ENCODE assay signal across 9 cellular contexts in the genomic region with DNA sequence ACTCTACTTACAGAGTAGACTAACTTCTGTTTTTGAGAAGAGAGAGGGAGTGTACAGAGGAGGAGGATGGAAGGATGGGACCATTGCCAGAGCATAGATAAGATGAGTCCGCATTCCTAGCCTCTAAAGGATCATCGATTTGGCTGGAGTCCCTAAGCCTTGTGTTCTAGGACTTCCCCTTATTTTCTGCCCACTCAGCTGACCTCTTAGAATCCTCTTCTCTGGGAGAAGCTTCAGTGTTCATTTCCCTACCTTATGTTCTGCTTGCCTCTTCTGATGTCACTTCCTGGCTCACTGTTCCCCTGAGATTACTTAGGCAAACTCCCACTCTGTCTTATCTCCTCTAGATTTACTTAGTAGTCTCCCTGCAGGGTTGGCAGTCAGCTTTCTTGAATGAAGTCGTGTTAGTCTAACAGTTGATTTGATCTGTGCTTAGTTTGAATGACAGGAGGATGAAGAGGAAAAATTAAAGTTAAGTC.
DNase-seq lines count a peak whose midpoint lies in the region; ATAC-seq and TF ChIP-seq lines count a peak whose summit lies in the region.
"Had no signal": no experiment of that assay in that cellular context is flagged by ENCODE, and none has a peak within 500 bp of the region (broad histone marks: within the 10 kb centered on the region; RNA-seq: fewer than 3 reads in every experiment).

No MANE protein-coding gene starts in this region.

- ATAC-seq in GM19463 (IDR thresholded peaks at IDR 0.05; ENCODE audit: unreplicated experiment) (peak; percentile 53), GM21360 (IDR thresholded peaks at IDR 0.05; ENCODE audit: unreplicated experiment) (no peak)

- no peaks in the 10 kb centered on the region for H3K36me3 ChIP-seq in OCI-LY1 (ENCODE audit: insufficient read depth, low read length)

- H3F3A ChIP-seq in OCI-LY1 (ENCODE audit: insufficient read depth, low read length) = no peaks in the 10 kb centered on the region

- no peak overlapping the region; the same call in 1 of the 2 replicates for H3K4me2 ChIP-seq in OCI-LY1 (ENCODE audit: low read length)

- no peak overlapping the region for H3K9ac ChIP-seq in OCI-LY1 (ENCODE audit: low read length)

- peaks cover 11% of the 10 kb centered on the region for H3K4me1 ChIP-seq in OCI-LY1 (ENCODE audit: insufficient read depth, low read length, severe bottlenecking)

- no peak for TF ChIP-seq CTCF in OCI-LY1 (IDR thresholded peaks at IDR 0.05; ENCODE audit: low read length)

- no peak overlapping the region for H3K4me3 ChIP-seq in OCI-LY1 (ENCODE audit: low read depth, low read length, poor library complexity, severe bottlenecking)
- H3K4me3 ChIP-seq in skeletal muscle cell (ENCODE audit: low read depth, low read length) = no peak overlapping the region

- H3K9me2 ChIP-seq in OCI-LY1 (ENCODE audit: low read depth, low read length) = no peaks in the 10 kb centered on the region

- H3K27ac ChIP-seq in OCI-LY1 (ENCODE audit: low read depth, low read length, poor library complexity, severe bottlenecking) = peak overlapping the region; percentile 14
- H3K27ac ChIP-seq: HL-60 had no signal

- no peaks in the 10 kb centered on the region for H4K20me1 ChIP-seq in OCI-LY1 (ENCODE audit: insufficient read depth, low read length)

- no peaks in the 10 kb centered on the region for H3K9me3 ChIP-seq in OCI-LY1 (ENCODE audit: low read length)

- no peaks in the 10 kb centered on the region for H3K27me3 ChIP-seq in OCI-LY1 (ENCODE audit: insufficient read depth, low read length)

- peak; percentile 26 for DNase-seq in germinal center (ENCODE audit: low spot score)
- peak; percentile 69 for DNase-seq in skeletal muscle cell (ENCODE audit: low read depth)
- no peak for DNase-seq in NCI-H345 (lab: John Stamatoyannopoulos, UW)
- no peak for DNase-seq in NCI-H2029 treated with DMSO at 0.1 percent for 48 hours (lab: John Stamatoyannopoulos, UW)
- no peak for DNase-seq in DMS53 (lab: John Stamatoyannopoulos, UW)

- H2AFZ ChIP-seq in OCI-LY1 (ENCODE audit: low read length) = no peak overlapping the region

- H3K79me2 ChIP-seq in OCI-LY1 (ENCODE audit: insufficient read depth, low read length) = no peaks in the 10 kb centered on the region

Comparison
In these comparisons a context has a peak if more than half of its experiments do, and no peak if none do; other contexts are left out.
1. DNase-seq: peak in germinal center (single experiment) and skeletal muscle cell (single experiment); none in NCI-H345 (single experiment), NCI-H2029 treated with DMSO at 0.1 percent for 48 hours (single experiment) and DMS53 (single experiment).